ENCODE assay signal across 8 cellular contexts in genomic region chr1:230067441-230067870, GRCh38. TPM values are rescaled to one million over a fixed set of nuclear protein-coding genes. Genes with fewer than 3 reads are reported as not detected.
DNase-seq lines count a peak whose midpoint lies in the region; ATAC-seq lines count a peak whose summit lies in the region.

No MANE protein-coding gene starts in this region.

- peak; percentile 31 for DNase-seq in stimulated activated CD4-positive, alpha-beta T cell treated with anti-CD3 and anti-CD28 coated beads, Interleukin-4, amount 100 ng/mL, for 1 hour
- no peak for DNase-seq in stimulated activated CD4-positive, alpha-beta T cell treated with anti-CD3 and anti-CD28 coated beads, Interleukin-1b, Interleukin-23, amount 100 ng/mL, for 48 hours
- DNase-seq in SJCRH30 (peak; percentile 41 to 54), dermis blood vessel endothelial cell (peak; percentile 48), medulla oblongata (ENCODE audit: extremely low spot score) (peak; percentile 45), superior temporal gyrus (ENCODE audit: extremely low spot score) (peak; percentile 27), NCI-H1048 (lab: John Stamatoyannopoulos, UW) (no peak)

- 0 out of 2 replicates have a peak, but pooled peaks cover 2% of the 10 kb centered on the region for H3K9me3 ChIP-seq in SJCRH30 (replicated peaks)

- H3K4me1 ChIP-seq in SJCRH30, result no peaks in the 10 kb centered on the region

- no peaks in the 10 kb centered on the region for H3K36me3 ChIP-seq in SJCRH30

- no peaks in the 10 kb centered on the region for H3K27me3 ChIP-seq in SJCRH30

- peak overlapping the region; percentile 21; the same call in 1 of the 2 replicates for H3K27ac ChIP-seq in SJCRH30

- H3K4me3 ChIP-seq in SJCRH30, result peak overlapping the region; percentile 82

- ATAC-seq in HG02870 (IDR thresholded peaks at IDR 0.05; ENCODE audit: unreplicated experiment), result peak; percentile 23

RNA-seq across cellular contexts. Expression of gene GALNT2, which starts 0.4 kb away (rescaled TPM):
- 50.5 and 51.1 TPM in 2 replicates for total RNA-seq in SJCRH30 (2014; rRNA removed; shearing (Covaris generic))
- total RNA-seq in dermis blood vessel endothelial cell, result 49.4 and 90.3 TPM in 2 replicates

Comparison
In these comparisons a context has a peak if more than half of its experiments do, and no peak if none do; other contexts are left out.
1. DNase-seq: peak in stimulated activated CD4-positive, alpha-beta T cell treated with anti-CD3 and anti-CD28 coated beads, Interleukin-4, amount 100 ng/mL, for 1 hour (single experiment), SJCRH30 (2 of 2), dermis blood vessel endothelial cell (single experiment), medulla oblongata (single experiment) and superior temporal gyrus (single experiment); none in stimulated activated CD4-positive, alpha-beta T cell treated with anti-CD3 and anti-CD28 coated beads, Interleukin-1b, Interleukin-23, amount 100 ng/mL, for 48 hours (single experiment) and NCI-H1048 (single experiment).